1 cellular context compared by ENCODE assay signal in genomic region chr12:6950944-6951540, GRCh38.
TF ChIP-seq lines count a peak whose summit lies in the region.

PTPN6 (plus strand) TSS chr12:6951356; CDS start chr12:6951513, 157 bp downstream.

TF ChIP-seq in GM12878, 131 proteins besides CTCF, POLR2A, EP300 and RAD21 (continues in another document):
- TF ChIP-seq KDM1A (IDR thresholded peaks at IDR 0.05; ENCODE audit: borderline replicate concordance) (no peak), SIN3A (IDR thresholded peaks at IDR 0.05; ENCODE audit: low read depth, low read length) (peak; percentile 74; the same call in 1 of the 2 replicates), PRDM15 (CRISPR knock-in tag; IDR thresholded peaks at IDR 0.05) (no peak), IKZF2 (IDR thresholded peaks at IDR 0.05) (peak; percentile 41 to 61; a peak in 3 of 4 replicates), YY1 (IDR thresholded peaks at IDR 0.05; ENCODE audit: low read depth, low read length) (peak; percentile 88), CEBPZ (IDR thresholded peaks at IDR 0.05; ENCODE audit: low read depth, low read length) (no peak), CEBPB (IDR thresholded peaks at IDR 0.05; ENCODE audit: borderline replicate concordance in 1 of 2, low read depth in 2 of 2, low read length in 2 of 2) (no peak), TAF1 (IDR thresholded peaks at IDR 0.05; ENCODE audit: borderline replicate concordance, low read depth, low read length) (peak; percentile 79; the same call in 1 of the 2 replicates), NR2C2 (IDR thresholded peaks at IDR 0.05; ENCODE audit: borderline replicate concordance, control insufficient read depth, insufficient read length, low read depth) (no peak), DPF2 (IDR thresholded peaks at IDR 0.05) (no peak; the same call in none of the 2 replicates), POLR2AphosphoS5 (IDR thresholded peaks at IDR 0.05; ENCODE audit: low read length) (peak; percentile 84), MTA3 (IDR thresholded peaks at IDR 0.05; ENCODE audit: borderline replicate concordance, low read length) (no peak), ZNF592 (IDR thresholded peaks at IDR 0.05) (0 out of 2 replicates have a peak, but pooled peaks have one; percentile 43), TBL1XR1 (IDR thresholded peaks at IDR 0.05; ENCODE audit: low read depth, low read length) (no peak), YBX1 (IDR thresholded peaks at IDR 0.05) (no peak), ATF3 (IDR thresholded peaks at IDR 0.05; ENCODE audit: borderline replicate concordance, extremely low read depth, low read depth, low read length) (no peak), SMAD5 (IDR thresholded peaks at IDR 0.05; ENCODE audit: low read depth) (peak; percentile 89), ZBTB33 (IDR thresholded peaks at IDR 0.05) (no peak), SREBF2 (IDR thresholded peaks at IDR 0.05; ENCODE audit: low read length) (no peak), SKIL (IDR thresholded peaks at IDR 0.05; ENCODE audit: low read depth, poor library complexity, severe bottlenecking) (no peak), NR2F1 (conservative IDR thresholded peaks at IDR 0.05) (peak; percentile 54), HDAC2 (IDR thresholded peaks at IDR 0.05) (no peak), RFX5 (IDR thresholded peaks at IDR 0.05; ENCODE audit: low read depth, low read length) (no peak), HDGF (IDR thresholded peaks at IDR 0.05) (peak; percentile 69; the same call in 1 of the 2 replicates), EGR1 (IDR thresholded peaks at IDR 0.05; ENCODE audit: borderline replicate concordance in 1 of 2, low read depth in 2 of 2, low read length in 2 of 2) (no peak), ZNF687 (IDR thresholded peaks at IDR 0.05) (peak; percentile 71), PKNOX1 (IDR thresholded peaks at IDR 0.05) (peak; percentile 87), POU2F2 (IDR thresholded peaks at IDR 0.05; ENCODE audit: borderline replicate concordance, low read depth, low read length) (peak; percentile 60; the same call in 1 of the 3 replicates), ZNF217 (IDR thresholded peaks at IDR 0.05) (no peak), CREM (IDR thresholded peaks at IDR 0.05; ENCODE audit: low read depth) (0 out of 2 replicates have a peak, but pooled peaks have one; percentile 27), HDAC6 (IDR thresholded peaks at IDR 0.05; ENCODE audit: unreplicated experiment) (no peak), STAT1 (conservative IDR thresholded peaks at IDR 0.05) (no peak), GATAD2B (conservative IDR thresholded peaks at IDR 0.05; ENCODE audit: low read depth) (peak; percentile 93), ZNF274 (IDR thresholded peaks at IDR 0.05; ENCODE audit: insufficient read depth, insufficient read length) (no peak)
